In the genomic region with DNA sequence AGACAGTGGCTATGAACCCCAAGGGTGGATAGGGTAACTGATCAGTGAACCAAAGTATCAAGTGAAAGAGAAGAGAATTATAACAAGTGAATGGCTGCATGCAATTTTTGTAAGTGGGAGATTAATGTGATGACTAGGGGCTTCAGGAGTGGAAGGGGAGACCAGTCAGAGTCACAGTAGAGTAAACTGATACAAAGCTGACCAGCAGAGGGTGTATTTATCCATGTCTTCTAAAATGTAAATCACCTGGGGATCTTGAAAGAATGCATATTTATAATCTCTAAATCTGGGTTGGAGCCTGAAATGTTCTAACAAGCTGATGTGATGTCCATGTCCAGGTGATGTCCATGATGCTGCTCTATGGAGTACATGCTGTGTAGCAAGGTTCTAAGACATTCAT, we compare ENCODE assay signal across 12 cellular contexts.
DNase-seq lines count a peak whose midpoint lies in the region; TF ChIP-seq lines count a peak whose summit lies in the region.
"Had no signal": no experiment of that assay in that cellular context is flagged by ENCODE, and none has a peak within 500 bp of the region (broad histone marks: within the 10 kb centered on the region; RNA-seq: fewer than 3 reads in every experiment).

No MANE protein-coding gene starts in this region.

- no peaks in the 10 kb centered on the region for H3K27me3 ChIP-seq in mammary epithelial cell (ENCODE audit: insufficient read depth, low read length)
- H3K27me3 ChIP-seq in tibial artery: no peaks in the 10 kb centered on the region
- H3K27me3 ChIP-seq in right atrium auricular region: no peaks in the 10 kb centered on the region
- H3K27me3 ChIP-seq: BLaER1, upper lobe of right lung had no signal

- H3K9me3 ChIP-seq in mammary epithelial cell (replicated peaks; ENCODE audit: insufficient read depth, low read length) (no peaks in the 10 kb centered on the region), tibial artery (peaks cover 0 to 3% (median 0%) of the 10 kb centered on the region in 3 donors), right atrium auricular region (peaks cover 2 to 8% of the 10 kb centered on the region in 2 donors)
- H3K9me3 ChIP-seq: BLaER1, upper lobe of right lung had no signal

- no peaks in the 10 kb centered on the region for H3K27me3 Mint-ChIP-seq in MCF 10A (ENCODE audit: insufficient read depth, unreplicated experiment)
- H3K27me3 Mint-ChIP-seq in glutamatergic neuron (ENCODE audit: unreplicated experiment): peaks cover 1% of the 10 kb centered on the region
- H3K27me3 Mint-ChIP-seq in type B pancreatic cell: peaks cover 8% of the 10 kb centered on the region

- no peak overlapping the region for H3K27ac ChIP-seq in mammary epithelial cell (ENCODE audit: insufficient read depth, low read depth, low read length)
- H3K27ac ChIP-seq in tibial artery: no peak overlapping the region
- no peak overlapping the region for H3K27ac ChIP-seq in right atrium auricular region
- H3K27ac ChIP-seq: BLaER1, upper lobe of right lung had no signal

- BruUV-seq in MCF 10A (replicated peaks; lab: Mats Ljungman, UMichigan) (no TSS peak), mammary epithelial cell (replicated peaks; lab: Mats Ljungman, UMichigan) (no TSS peak)

- no peaks in the 10 kb centered on the region for H3K4me1 ChIP-seq in mammary epithelial cell (ENCODE audit: insufficient read depth, low read length)
- no peaks in the 10 kb centered on the region for H3K4me1 ChIP-seq in tibial artery
- no peaks in the 10 kb centered on the region for H3K4me1 ChIP-seq in right atrium auricular region
- H3K4me1 ChIP-seq: BLaER1, upper lobe of right lung had no signal

- dilution Hi-C loops in mammary epithelial cell (cut with HindIII; ENCODE audit: low sequenced_read_pairs): no loop called here

- H3K4me3 Mint-ChIP-seq in MCF 10A (ENCODE audit: unreplicated experiment) (no peak overlapping the region), glutamatergic neuron (ENCODE audit: unreplicated experiment) (no peak overlapping the region), type B pancreatic cell (no peak overlapping the region)

- H3K27ac Mint-ChIP-seq in MCF 10A (ENCODE audit: low read depth, unreplicated experiment): no peak overlapping the region
- peak overlapping the region; percentile 65 for H3K27ac Mint-ChIP-seq in glutamatergic neuron (ENCODE audit: unreplicated experiment)
- no peak overlapping the region for H3K27ac Mint-ChIP-seq in type B pancreatic cell

- POLR2A ChIA-PET in MCF 10A (lab: Yijun Ruan, JAX): no interaction called here

- H3K4me2 ChIP-seq in mammary epithelial cell (ENCODE audit: insufficient read depth, low read depth, low read length): no peak overlapping the region
- H3K4me2 ChIP-seq: BLaER1 had no signal

- H3K36me3 ChIP-seq in mammary epithelial cell (ENCODE audit: insufficient read depth, low read length) (no peaks in the 10 kb centered on the region), tibial artery (no peaks in the 10 kb centered on the region), right atrium auricular region (no peaks in the 10 kb centered on the region)
- H3K36me3 ChIP-seq: BLaER1, upper lobe of right lung had no signal

- peak; percentile 33 for DNase-seq in MCF 10A (ENCODE audit: unreplicated experiment)
- DNase-seq in mammary epithelial cell: no peak
- peak; percentile 11 for DNase-seq in RKO (ENCODE audit: low spot score)
- no peak for DNase-seq in glutamatergic neuron
- no peak for DNase-seq in type B pancreatic cell (ENCODE audit: extremely low spot score, unreplicated experiment)
- DNase-seq in tibial artery: no peak
- no peak for DNase-seq in stimulated activated CD4-positive, alpha-beta T cell treated with anti-CD3 and anti-CD28 coated beads, Interleukin-4, amount 100 ng/mL, for 1 hour
- DNase-seq in right atrium auricular region (ENCODE audit: low spot score): no peak
- DNase-seq: activated CD8-positive, alpha-beta memory T cell treated with anti-CD3 and anti-CD28 coated beads, Interleukin-2, amount 50 U/mL, for 4 hours; T1000; upper lobe of right lung had no signal

- intact Hi-C loops in MCF 10A (cut with micrococcal nuclease) (loop anchor here (1.0 kb wide), 2 partner anchors 560 to 786 kb away; no protein-coding TSS in a partner anchor), mammary epithelial cell (cut with micrococcal nuclease) (no loop called here), tibial artery (cut with DNase I; ENCODE audit: low total_unique reads) (no loop called here)

- H3K36me3 Mint-ChIP-seq in MCF 10A (ENCODE audit: insufficient read depth, unreplicated experiment) (no peaks in the 10 kb centered on the region), glutamatergic neuron (ENCODE audit: unreplicated experiment) (no peaks in the 10 kb centered on the region), type B pancreatic cell (no peaks in the 10 kb centered on the region)

- no peak overlapping the region for H3K9ac ChIP-seq in mammary epithelial cell (ENCODE audit: insufficient read depth, low read length)
- H3K9ac ChIP-seq: BLaER1 had no signal

- CTCF ChIA-PET in MCF 10A (lab: Yijun Ruan, JAX) (interaction anchor here (0.6 to 0.9 kb wide), 15 partner anchors 9 to 798 kb away, joined by 3 to 5 read pairs (median 3); no protein-coding TSS in a partner anchor), mammary epithelial cell (lab: Charles Lee; ENCODE audit: low non-redundant PET) (no interaction called here)

- TF ChIP-seq CTCF in MCF 10A (IDR thresholded peaks at IDR 0.05; ENCODE audit: unreplicated experiment): peak; percentile 15
- TF ChIP-seq CTCF in mammary epithelial cell (conservative IDR thresholded peaks at IDR 0.05 in 1 of 2, IDR thresholded peaks at IDR 0.05 in 1 of 2; ENCODE audit: extremely low read depth in 1 of 2, insufficient read depth in 1 of 2, low read depth in 1 of 2, low read length in 2 of 2): peak in 1 of 2 donors; percentile 13
- peak; percentile 31 for TF ChIP-seq CTCF in glutamatergic neuron (IDR thresholded peaks at IDR 0.05; ENCODE audit: partially characterized antibody, unreplicated experiment)
- peak; percentile 57 for TF ChIP-seq CTCF in type B pancreatic cell (conservative IDR thresholded peaks at IDR 0.05)
- no peak for TF ChIP-seq CTCF in tibial artery (IDR thresholded peaks at IDR 0.05)
- peak in 1 of 2 donors; percentile 36 for TF ChIP-seq CTCF in right atrium auricular region (IDR thresholded peaks at IDR 0.05)

- H4K20me1 ChIP-seq in mammary epithelial cell (ENCODE audit: insufficient read depth, low read length): no peaks in the 10 kb centered on the region
- H4K20me1 ChIP-seq: BLaER1 had no signal

- H3K9me3 Mint-ChIP-seq in MCF 10A (ENCODE audit: unreplicated experiment) (no peaks in the 10 kb centered on the region), glutamatergic neuron (ENCODE audit: unreplicated experiment) (peaks cover 1% of the 10 kb centered on the region), type B pancreatic cell (no peaks in the 10 kb centered on the region)

- in situ Hi-C loops in mammary epithelial cell (cut with MboI; ENCODE audit: low sequenced_read_pairs in 2 of 2): no loop called here

- H3K4me1 Mint-ChIP-seq in MCF 10A (ENCODE audit: insufficient read depth, unreplicated experiment): no peaks in the 10 kb centered on the region
- peaks cover 22% of the 10 kb centered on the region for H3K4me1 Mint-ChIP-seq in glutamatergic neuron (ENCODE audit: low read depth, unreplicated experiment)
- H3K4me1 Mint-ChIP-seq in type B pancreatic cell (ENCODE audit: unreplicated experiment): peaks cover 5% of the 10 kb centered on the region

- H2AFZ ChIP-seq in mammary epithelial cell (ENCODE audit: low read depth, low read length): no peak overlapping the region

- H3K4me3 ChIP-seq in mammary epithelial cell (replicated peaks in 1 of 3; ENCODE audit: insufficient read depth in 1 of 3, low read depth in 2 of 3, low read length in 3 of 3): no peak overlapping the region
- no peak overlapping the region for H3K4me3 ChIP-seq in tibial artery
- H3K4me3 ChIP-seq in right atrium auricular region: no peak overlapping the region
- H3K4me3 ChIP-seq: BLaER1, upper lobe of right lung had no signal

- no peaks in the 10 kb centered on the region for H3K79me2 ChIP-seq in mammary epithelial cell (ENCODE audit: insufficient read depth, low read length)

Comparison
In these comparisons a context has a peak if more than half of its experiments do, and no peak if none do; other contexts are left out.
1. DNase-seq: peak in MCF 10A (single experiment) and RKO (single experiment); none in mammary epithelial cell (single experiment), glutamatergic neuron (single experiment), type B pancreatic cell (single experiment), tibial artery (0 of 2), stimulated activated CD4-positive, alpha-beta T cell treated with anti-CD3 and anti-CD28 coated beads, Interleukin-4, amount 100 ng/mL, for 1 hour (single experiment) and right atrium auricular region (single experiment).
2. CTCF ChIP-seq: peak in MCF 10A (single experiment), glutamatergic neuron (single experiment) and type B pancreatic cell (single experiment); none in tibial artery (0 of 2).